1 cellular context compared by ENCODE assay signal in the genomic region with DNA sequence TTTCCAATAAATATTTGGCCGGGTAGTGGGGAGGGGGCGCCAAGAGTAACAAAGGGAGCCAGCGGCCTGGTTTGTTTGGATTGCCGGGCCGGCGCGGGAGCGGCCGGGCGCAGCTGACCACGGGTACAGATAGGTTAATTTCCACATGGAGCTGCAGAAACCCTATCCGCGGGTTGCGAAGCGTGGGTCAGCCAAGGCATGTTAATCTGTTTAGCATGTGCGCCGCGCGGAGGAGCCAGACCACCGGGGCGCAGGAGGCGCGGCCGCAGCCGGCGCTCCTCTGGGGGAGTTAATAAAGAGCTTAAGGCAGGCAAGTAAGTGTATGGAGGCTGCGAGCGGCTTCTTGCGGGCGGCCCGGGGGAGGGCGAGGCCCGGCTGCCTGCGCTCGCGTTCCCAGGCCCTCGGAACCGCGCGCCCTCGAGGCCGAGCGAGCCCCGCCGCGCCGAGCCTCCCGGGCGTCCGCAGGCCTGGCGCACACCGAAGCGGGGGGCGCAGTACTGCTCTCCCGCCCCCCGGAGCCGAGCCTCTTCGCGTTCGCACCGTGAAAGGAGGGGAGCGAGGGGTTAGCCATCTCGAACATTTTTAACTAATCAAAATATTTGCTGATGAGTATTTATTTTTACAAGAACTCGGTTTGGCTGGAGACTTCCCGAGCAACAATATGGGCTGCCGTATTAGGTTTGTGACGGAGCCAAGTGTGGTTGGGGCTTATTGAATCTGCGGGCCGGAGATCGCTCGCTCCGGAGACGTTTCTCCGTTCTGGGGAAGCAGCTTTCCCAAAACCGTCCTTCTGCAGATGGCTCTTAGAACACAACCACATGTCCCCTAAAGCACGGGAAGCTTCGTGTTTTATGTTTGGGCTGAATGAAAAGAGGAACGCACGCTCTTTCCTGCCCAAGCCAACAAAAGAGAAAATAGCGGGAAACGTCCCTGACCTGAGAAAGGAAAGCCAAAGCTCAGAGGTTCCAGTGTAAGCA.
TF ChIP-seq lines count a peak whose summit lies in the region.

No MANE protein-coding gene starts in this region.

TF ChIP-seq in IMR-90, 13 proteins besides CTCF, POLR2A, EP300 and RAD21 (continued from another document):
- TF ChIP-seq, protein P1, sequence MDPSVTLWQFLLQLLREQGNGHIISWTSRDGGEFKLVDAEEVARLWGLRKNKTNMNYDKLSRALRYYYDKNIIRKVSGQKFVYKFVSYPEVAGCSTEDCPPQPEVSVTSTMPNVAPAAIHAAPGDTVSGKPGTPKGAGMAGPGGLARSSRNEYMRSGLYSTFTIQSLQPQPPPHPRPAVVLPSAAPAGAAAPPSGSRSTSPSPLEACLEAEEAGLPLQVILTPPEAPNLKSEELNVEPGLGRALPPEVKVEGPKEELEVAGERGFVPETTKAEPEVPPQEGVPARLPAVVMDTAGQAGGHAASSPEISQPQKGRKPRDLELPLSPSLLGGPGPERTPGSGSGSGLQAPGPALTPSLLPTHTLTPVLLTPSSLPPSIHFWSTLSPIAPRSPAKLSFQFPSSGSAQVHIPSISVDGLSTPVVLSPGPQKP (IDR thresholded peaks at IDR 0.05; ENCODE audit: borderline replicate concordance, low read depth, low read length) = no peak
- TF ChIP-seq BHLHE40 (IDR thresholded peaks at IDR 0.05; ENCODE audit: low read depth, low read length) = no peak
- TF ChIP-seq RFX5 (IDR thresholded peaks at IDR 0.05; ENCODE audit: low read depth, low read length) = no peak
- no peak for TF ChIP-seq NFE2L2 (IDR thresholded peaks at IDR 0.05; ENCODE audit: low read depth, low read length)
- no peak for TF ChIP-seq RCOR1 (IDR thresholded peaks at IDR 0.05; ENCODE audit: insufficient replicate concordance, low read length)
- TF ChIP-seq, protein P2, sequence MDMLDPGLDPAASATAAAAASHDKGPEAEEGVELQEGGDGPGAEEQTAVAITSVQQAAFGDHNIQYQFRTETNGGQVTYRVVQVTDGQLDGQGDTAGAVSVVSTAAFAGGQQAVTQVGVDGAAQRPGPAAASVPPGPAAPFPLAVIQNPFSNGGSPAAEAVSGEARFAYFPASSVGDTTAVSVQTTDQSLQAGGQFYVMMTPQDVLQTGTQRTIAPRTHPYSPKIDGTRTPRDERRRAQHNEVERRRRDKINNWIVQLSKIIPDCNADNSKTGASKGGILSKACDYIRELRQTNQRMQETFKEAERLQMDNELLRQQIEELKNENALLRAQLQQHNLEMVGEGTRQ (IDR thresholded peaks at IDR 0.05; ENCODE audit: low read depth, low read length) = 0 out of 2 replicates have a peak, but pooled peaks have one; percentile 12
- 0 out of 2 replicates have a peak, but pooled peaks have one; percentile 31 for TF ChIP-seq MXI1 (IDR thresholded peaks at IDR 0.05; ENCODE audit: borderline replicate concordance, low read depth, low read length)
- no peak for TF ChIP-seq CEBPB (IDR thresholded peaks at IDR 0.05; ENCODE audit: low read depth, low read length)
- no peak for TF ChIP-seq SMC3 (IDR thresholded peaks at IDR 0.05; ENCODE audit: low read depth, low read length)
- no peak for TF ChIP-seq CHD1 (IDR thresholded peaks at IDR 0.05; ENCODE audit: low read depth, low read length)
- TF ChIP-seq MAFK (IDR thresholded peaks at IDR 0.05; ENCODE audit: low read depth, low read length) = 0 out of 2 replicates have a peak, but pooled peaks have one; percentile 21
